In genomic region chr1:182357177-182357576, GRCh38 we compare ENCODE assay signal across 34 cellular contexts. TPM values are rescaled to one million over a fixed set of nuclear protein-coding genes. Genes with fewer than 3 reads are reported as not detected.
DNase-seq lines count a peak whose midpoint lies in the region; ATAC-seq and TF ChIP-seq lines count a peak whose summit lies in the region.
"Had no signal": no experiment of that assay in that cellular context is flagged by ENCODE, and none has a peak within 500 bp of the region (broad histone marks: within the 10 kb centered on the region; RNA-seq: fewer than 3 reads in every experiment).

No MANE protein-coding gene starts in this region.

- H3K4me3 Mint-ChIP-seq in activated CD4-positive, alpha-beta T cell treated with anti-CD3 and anti-CD28 coated beads for 36 hours: no peak overlapping the region
- peak overlapping the region; percentile 10; the same call in 1 of the 2 replicates for H3K4me3 Mint-ChIP-seq in WTC11
- H3K4me3 Mint-ChIP-seq: stimulated activated effector memory CD8-positive, alpha-beta T cell treated with anti-CD3 and anti-CD28 coated beads, Interleukin-12 subunit alpha, Interleukin-12 subunit beta, amount 100 ng/mL, for 72 hours; type B pancreatic cell had no signal

- DNase-seq in activated CD4-positive, alpha-beta T cell treated with anti-CD3 and anti-CD28 coated beads for 36 hours: no peak
- no peak for DNase-seq in activated CD4-positive, alpha-beta T cell treated with anti-CD3 and anti-CD28 coated beads, Interleukin-2, amount 50 U/mL, for 48 hours
- peak; percentile 75 for DNase-seq in NCI-H1105 (lab: John Stamatoyannopoulos, UW)
- no peak for DNase-seq in WTC11 (ENCODE audit: low spot score)
- no peak for DNase-seq in stimulated activated CD4-positive, alpha-beta T cell treated with anti-CD3 and anti-CD28 coated beads, Interleukin-15, amount 100 ng/mL, for 24 hours
- DNase-seq in EL: no peak
- DNase-seq: activated CD4-positive, alpha-beta T cell treated with anti-CD3 and anti-CD28 coated beads, Interleukin-2, amount 50 U/mL, for 1 hour; effector CD8-positive, alpha-beta T cell; heart right ventricle; KG1; kidney glomerular epithelial cell; MG63; NCI-H146; right cardiac atrium; SIG-M5; spleen; stimulated activated CD4-positive, alpha-beta T cell treated with anti-CD3 and anti-CD28 coated beads, Interleukin-4, amount 100 ng/mL, for 1 hour; SW 1271; T1000; WERI-Rb-1 had no signal

- no peak overlapping the region for H3K4me3 ChIP-seq in skeletal muscle tissue (ENCODE audit: low read length in 3 of 3)
- H3K4me3 ChIP-seq: BLaER1, breast epithelium, GM12878, heart right ventricle, lung, MG63, spleen had no signal

- POLR2A ChIA-PET in activated CD4-positive, alpha-beta T cell treated with anti-CD3 and anti-CD28 coated beads for 36 hours (lab: Charles Lee): no interaction called here
- POLR2A ChIA-PET in WTC11 (lab: Charles Lee): no interaction called here

- intact Hi-C loops in activated CD4-positive, alpha-beta T cell treated with anti-CD3 and anti-CD28 coated beads for 36 hours (cut with DNase I, micrococcal nuclease): no loop called here

- H3K27me3 ChIP-seq in skeletal muscle tissue (ENCODE audit: control insufficient read depth in 3 of 3, insufficient read depth in 3 of 3, low read length in 3 of 3): no peaks in the 10 kb centered on the region
- H3K27me3 ChIP-seq: BLaER1, breast epithelium, heart right ventricle, MG63, spleen had no signal

- H3K4me1 Mint-ChIP-seq in activated CD4-positive, alpha-beta T cell treated with anti-CD3 and anti-CD28 coated beads for 36 hours: no peaks in the 10 kb centered on the region
- peaks cover 38% of the 10 kb centered on the region for H3K4me1 Mint-ChIP-seq in WTC11
- H3K4me1 Mint-ChIP-seq: stimulated activated effector memory CD8-positive, alpha-beta T cell treated with anti-CD3 and anti-CD28 coated beads, Interleukin-12 subunit alpha, Interleukin-12 subunit beta, amount 100 ng/mL, for 72 hours had no signal

- no peaks in the 10 kb centered on the region for H3K27me3 Mint-ChIP-seq in activated CD4-positive, alpha-beta T cell treated with anti-CD3 and anti-CD28 coated beads for 36 hours
- H3K27me3 Mint-ChIP-seq in WTC11 (ENCODE audit: low read depth): no peaks in the 10 kb centered on the region
- H3K27me3 Mint-ChIP-seq: type B pancreatic cell had no signal

- H3K36me3 ChIP-seq in skeletal muscle tissue (ENCODE audit: control insufficient read depth in 3 of 3, insufficient read depth in 3 of 3, low read length in 3 of 3): no peaks in the 10 kb centered on the region
- H3K36me3 ChIP-seq: BLaER1, breast epithelium, heart right ventricle, MG63, spleen, WERI-Rb-1 had no signal

- ATAC-seq in activated CD4-positive, alpha-beta T cell treated with anti-CD3 and anti-CD28 coated beads for 36 hours: peak; percentile 42
- ATAC-seq in WTC11: peak; percentile 75
- ATAC-seq: activated naive CD4-positive, alpha-beta T cell treated with anti-CD3 and anti-CD28 coated beads, Interleukin-2, amount 50 U/mL, for 72 hours; GM12878; Panc1; right cardiac atrium; stimulated activated effector memory CD8-positive, alpha-beta T cell treated with anti-CD3 and anti-CD28 coated beads, Interleukin-12 subunit alpha, Interleukin-12 subunit beta, amount 100 ng/mL, for 72 hours had no signal

- no peak for TF ChIP-seq CTCF in WTC11 (IDR thresholded peaks at IDR 0.05)

- CTCF ChIA-PET in activated CD4-positive, alpha-beta T cell treated with anti-CD3 and anti-CD28 coated beads for 36 hours (lab: Charles Lee): no interaction called here
- CTCF ChIA-PET in WTC11 (lab: Charles Lee): no interaction called here

- no peaks in the 10 kb centered on the region for H3K9me3 Mint-ChIP-seq in activated CD4-positive, alpha-beta T cell treated with anti-CD3 and anti-CD28 coated beads for 36 hours (ENCODE audit: low read depth)
- no peaks in the 10 kb centered on the region for H3K9me3 Mint-ChIP-seq in WTC11
- H3K9me3 Mint-ChIP-seq: activated naive CD4-positive, alpha-beta T cell treated with anti-CD3 and anti-CD28 coated beads, Interleukin-2, amount 50 U/mL, for 72 hours; nephron; stimulated activated effector memory CD8-positive, alpha-beta T cell treated with anti-CD3 and anti-CD28 coated beads, Interleukin-12 subunit alpha, Interleukin-12 subunit beta, amount 100 ng/mL, for 72 hours; type B pancreatic cell had no signal

- H3K9ac ChIP-seq in skeletal muscle tissue (ENCODE audit: low read depth in 1 of 3, low read length in 3 of 3): peak overlapping the region in 2 of 3 donors; percentile 6 to 16
- H3K9ac ChIP-seq: BLaER1, parathyroid adenoma had no signal

- no peaks in the 10 kb centered on the region for H3K9me3 ChIP-seq in skeletal muscle tissue (ENCODE audit: control insufficient read depth in 3 of 3, low read length in 3 of 3)
- H3K9me3 ChIP-seq: BLaER1, breast epithelium, heart right ventricle, MG63, spleen had no signal

- H3K27ac ChIP-seq in skeletal muscle tissue (ENCODE audit: low read depth, low read length): peak overlapping the region; percentile 89
- H3K27ac ChIP-seq: BLaER1, breast epithelium, parathyroid adenoma, spleen, WERI-Rb-1 had no signal

- no peaks in the 10 kb centered on the region for H3K36me3 Mint-ChIP-seq in activated CD4-positive, alpha-beta T cell treated with anti-CD3 and anti-CD28 coated beads for 36 hours (ENCODE audit: low read depth)
- H3K36me3 Mint-ChIP-seq in WTC11: no peaks in the 10 kb centered on the region
- H3K36me3 Mint-ChIP-seq: activated naive CD4-positive, alpha-beta T cell treated with anti-CD3 and anti-CD28 coated beads, Interleukin-2, amount 50 U/mL, for 72 hours; stimulated activated effector memory CD8-positive, alpha-beta T cell treated with anti-CD3 and anti-CD28 coated beads, Interleukin-12 subunit alpha, Interleukin-12 subunit beta, amount 100 ng/mL, for 72 hours; type B pancreatic cell had no signal

- H3K4me1 ChIP-seq in skeletal muscle tissue (ENCODE audit: control insufficient read depth in 3 of 3, insufficient read depth in 3 of 3, low read length in 3 of 3): peaks cover 24 to 41% (median 31%) of the 10 kb centered on the region in 3 donors
- H3K4me1 ChIP-seq: BLaER1, breast epithelium, parathyroid adenoma, spleen had no signal

- H3K27ac Mint-ChIP-seq in activated CD4-positive, alpha-beta T cell treated with anti-CD3 and anti-CD28 coated beads for 36 hours: no peak overlapping the region
- no peak overlapping the region; the same call in 1 of the 2 replicates for H3K27ac Mint-ChIP-seq in WTC11
- H3K27ac Mint-ChIP-seq: stimulated activated effector memory CD8-positive, alpha-beta T cell treated with anti-CD3 and anti-CD28 coated beads, Interleukin-12 subunit alpha, Interleukin-12 subunit beta, amount 100 ng/mL, for 72 hours; type B pancreatic cell had no signal

TF ChIP-seq in WTC11, 78 proteins besides CTCF, POLR2A, EP300 and RAD21:
- TF ChIP-seq NR3C1 (CRISPR knock-in tag; conservative IDR thresholded peaks at IDR 0.05; ENCODE audit: low read depth) (no peak), ATF6 (CRISPR knock-in tag; IDR thresholded peaks at IDR 0.05) (no peak), NFYB (CRISPR knock-in tag; conservative IDR thresholded peaks at IDR 0.05; ENCODE audit: low read depth) (0 out of 2 replicates have a peak, but pooled peaks have one; percentile 13), USF1 (CRISPR knock-in tag; IDR thresholded peaks at IDR 0.05) (0 out of 2 replicates have a peak, but pooled peaks have one; percentile 27)
TF ChIP-seq in WTC11: peak in this region for 2.

RNA-seq across cellular contexts. Expression of gene GLUL, which starts 34.4 kb away (rescaled TPM):
- total RNA-seq in activated CD4-positive, alpha-beta T cell treated with anti-CD3 and anti-CD28 coated beads for 36 hours: 10 to 100 TPM; 63.5 to 87.5 TPM
- total RNA-seq in WTC11 (2021) (240 to 284 TPM (median 269 TPM) in 3 replicates), skeletal muscle tissue (435 TPM)

RNA-seq across cellular contexts. Expression of gene TEDDM1, which starts 43.3 kb away (rescaled TPM):
- not detected for total RNA-seq in activated CD4-positive, alpha-beta T cell treated with anti-CD3 and anti-CD28 coated beads for 36 hours
- not detected in 3 replicates for total RNA-seq in WTC11 (2021)
- not detected for total RNA-seq in skeletal muscle tissue
- total RNA-seq: activated naive CD4-positive, alpha-beta T cell treated with anti-CD3 and anti-CD28 coated beads, Interleukin-2, amount 50 U/mL, for 72 hours; breast epithelium; Daoy; epithelial cell of proximal tubule; GM12878; heart right ventricle; lung; mucosa of gallbladder; right cardiac atrium; spleen had no signal
